Comparison of ENCODE assay signal across 13 cellular contexts in the genomic region with DNA sequence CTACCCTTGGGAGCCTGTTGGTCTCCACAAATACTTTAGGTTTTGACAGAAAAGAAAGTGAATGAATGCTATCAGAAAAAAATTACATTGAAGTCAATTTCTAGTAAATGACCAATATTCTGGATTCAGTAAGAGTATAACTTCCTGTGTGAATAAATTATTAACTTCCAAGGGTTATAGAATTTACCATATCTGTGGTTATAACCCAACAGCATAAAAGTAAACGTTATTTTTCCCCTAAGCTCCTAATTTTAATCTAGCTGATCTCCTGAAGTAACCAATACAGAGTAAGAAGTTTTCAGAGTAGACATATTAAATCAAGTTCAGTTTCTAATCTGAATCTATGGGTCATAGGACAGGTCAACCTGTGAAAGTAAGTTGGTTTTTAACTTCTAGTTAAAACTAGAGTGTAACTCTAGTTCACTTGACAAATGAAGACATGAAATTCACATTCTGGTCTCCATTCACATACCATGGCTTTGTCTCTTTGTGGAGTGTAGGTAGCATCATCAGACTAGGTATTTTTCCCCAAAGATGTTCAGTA.
DNase-seq lines count a peak whose midpoint lies in the region; ATAC-seq and TF ChIP-seq lines count a peak whose summit lies in the region.
"Had no signal": no experiment of that assay in that cellular context is flagged by ENCODE, and none has a peak within 500 bp of the region (broad histone marks: within the 10 kb centered on the region; RNA-seq: fewer than 3 reads in every experiment).

No MANE protein-coding gene starts in this region.

- DNase-seq in GM19238 (ENCODE audit: insufficient read length, low spot score): no peak
- DNase-seq in foreskin fibroblast: no peak
- DNase-seq in NCI-H2171 treated with DMSO at 0.1 percent for 48 hours (lab: John Stamatoyannopoulos, UW): no peak
- DNase-seq in DMS 273 (lab: John Stamatoyannopoulos, UW; ENCODE audit: unreplicated experiment): no peak
- DNase-seq: effector memory CD4-positive, alpha-beta T cell; NCI-H1417 treated with DMSO at 0.1 percent for 48 hours; WERI-Rb-1 had no signal

- no peak overlapping the region for H3K4me3 ChIP-seq in foreskin fibroblast (ENCODE audit: low read depth in 1 of 2, low read length in 2 of 2)
- H3K4me3 ChIP-seq: gastroesophageal sphincter, SJSA1 had no signal

- TF ChIP-seq CTCF in foreskin fibroblast (IDR thresholded peaks at IDR 0.05; ENCODE audit: low read depth, low read length): no peak

- ATAC-seq in GM18499 (IDR thresholded peaks at IDR 0.05; ENCODE audit: insufficient read depth, unreplicated experiment) (peak; percentile 17), GM19372 (IDR thresholded peaks at IDR 0.05; ENCODE audit: low read depth, unreplicated experiment) (peak; percentile 40), HG02763 (IDR thresholded peaks at IDR 0.05; ENCODE audit: unreplicated experiment) (peak; percentile 34), HG03469 (IDR thresholded peaks at IDR 0.05; ENCODE audit: unreplicated experiment) (peak; percentile 32)
- ATAC-seq: gastroesophageal sphincter had no signal
